In genomic region chr1:241947355-241947754, GRCh38 we compare ENCODE assay signal across 33 cellular contexts. TPM values are rescaled to one million over a fixed set of nuclear protein-coding genes. Genes with fewer than 3 reads are reported as not detected.
"Had no signal": no experiment of that assay in that cellular context is flagged by ENCODE, and none has a peak within 500 bp of the region (broad histone marks: within the 10 kb centered on the region; RNA-seq: fewer than 3 reads in every experiment).

No MANE protein-coding gene starts in this region.

- H3K36me3 ChIP-seq: brain microvascular endothelial cell, MG63 had no signal

- H3K4me3 Mint-ChIP-seq: activated CD8-positive, alpha-beta memory T cell treated with anti-CD3 and anti-CD28 coated beads, Interleukin-2, amount 10 ng/mL, durations not matched to agents 7 days and 5 days; activated naive CD8-positive, alpha-beta T cell treated with anti-CD3 and anti-CD28 coated beads, Interleukin-2, amount 50 U/mL, for 24 hours; activated T-cell treated with anti-CD3 and anti-CD28 coated beads, Interleukin-2, amount 50 U/mL, for 24 hours; activated T-helper 1 cell treated with anti-CD3 and anti-CD28 coated beads, Interleukin-12 subunit alpha, Interleukin-12 subunit beta, Interleukin-2, Interleukin-4 antibody, amounts not matched to agents 30 ng/mL and 10 ng/mL and 1 ng/mL, durations not matched to agents 14 hours and 24 hours and 36 hours; T-helper 17 cell; WTC11 had no signal

- H3K9me3 Mint-ChIP-seq: activated naive CD4-positive, alpha-beta T cell treated with anti-CD3 and anti-CD28 coated beads, Interleukin-2, amount 50 U/mL, for 72 hours; activated naive CD8-positive, alpha-beta T cell treated with anti-CD3 and anti-CD28 coated beads, Interleukin-2, amount 50 U/mL, for 24 hours; activated T-cell treated with anti-CD3 and anti-CD28 coated beads, Interleukin-2, amount 50 U/mL, for 24 hours; activated T-helper 1 cell treated with anti-CD3 and anti-CD28 coated beads, Interleukin-12 subunit alpha, Interleukin-12 subunit beta, Interleukin-2, Interleukin-4 antibody, amounts not matched to agents 30 ng/mL and 10 ng/mL and 1 ng/mL, durations not matched to agents 14 hours and 24 hours and 36 hours; WTC11 had no signal

- H3K27ac ChIP-seq: brain microvascular endothelial cell, KMS-11 had no signal

- H3K9ac ChIP-seq: KMS-11 had no signal

- FAIRE-seq: RCC 7860 had no signal

- H3K9me3 ChIP-seq: MG63 had no signal

- H3K4me2 ChIP-seq: KMS-11 had no signal

- H3K27me3 ChIP-seq: brain microvascular endothelial cell, MG63 had no signal

- H3K36me3 Mint-ChIP-seq: activated CD8-positive, alpha-beta memory T cell treated with anti-CD3 and anti-CD28 coated beads, Interleukin-2, amount 10 ng/mL, durations not matched to agents 7 days and 5 days; activated naive CD4-positive, alpha-beta T cell treated with anti-CD3 and anti-CD28 coated beads, Interleukin-2, amount 50 U/mL, for 72 hours; WTC11 had no signal

- H3K4me3 ChIP-seq: MG63 had no signal

- H3K4me1 Mint-ChIP-seq: activated CD8-positive, alpha-beta memory T cell treated with anti-CD3 and anti-CD28 coated beads, Interleukin-2, amount 10 ng/mL, durations not matched to agents 7 days and 5 days; activated naive CD8-positive, alpha-beta T cell treated with anti-CD3 and anti-CD28 coated beads, Interleukin-2, amount 50 U/mL, for 24 hours; T-helper 17 cell; WTC11 had no signal

- DNase-seq: activated CD4-positive, alpha-beta T cell treated with anti-CD3 and anti-CD28 coated beads for 48 hours; activated CD4-positive, alpha-beta T cell treated with anti-CD3 and anti-CD28 coated beads, Interleukin-2, amount 50 U/mL, for 48 hours; activated CD4-positive, CD25-positive, alpha-beta regulatory T cell treated with anti-CD3 and anti-CD28 coated beads, Interleukin-2, amount 50 U/mL, for 72 hours; activated CD8-positive, alpha-beta memory T cell treated with anti-CD3 and anti-CD28 coated beads, Interleukin-2, amount 10 ng/mL, durations not matched to agents 7 days and 5 days; activated effector memory CD4-positive, alpha-beta T cell treated with Interleukin-2 at 50 U/mL for 16 hours; activated naive CD4-positive, alpha-beta T cell treated with Interleukin-2 at 50 U/mL for 16 hours; activated naive CD8-positive, alpha-beta T cell treated with anti-CD3 and anti-CD28 coated beads, Interleukin-2, amount 50 U/mL, for 24 hours; activated T-cell treated with anti-CD3 and anti-CD28 coated beads, Interleukin-2, amount 50 U/mL, for 24 hours; amygdala; brain microvascular endothelial cell; cerebellar nuclear complex; MG63; MV-4-11; NCI-H1092 treated with DMSO at 0.1 percent for 48 hours; NCI-H1417 treated with DMSO at 0.1 percent for 48 hours; NCI-H1694; NCI-H2029; NCI-H2107; NCI-H2171 treated with DMSO at 0.1 percent for 48 hours; NCI-H226; NCI-H526; NCI-H774; SHP77 treated with DMSO at 0.1 percent for 48 hours; T-helper 17 cell; T-helper 9 cell had no signal

- H3K27ac Mint-ChIP-seq: activated CD8-positive, alpha-beta memory T cell treated with anti-CD3 and anti-CD28 coated beads, Interleukin-2, amount 10 ng/mL, durations not matched to agents 7 days and 5 days; activated naive CD4-positive, alpha-beta T cell treated with anti-CD3 and anti-CD28 coated beads, Interleukin-2, amount 50 U/mL, for 72 hours; activated naive CD8-positive, alpha-beta T cell treated with anti-CD3 and anti-CD28 coated beads, Interleukin-2, amount 50 U/mL, for 24 hours; activated T-cell treated with anti-CD3 and anti-CD28 coated beads, Interleukin-2, amount 50 U/mL, for 24 hours; activated T-helper 1 cell treated with anti-CD3 and anti-CD28 coated beads, Interleukin-12 subunit alpha, Interleukin-12 subunit beta, Interleukin-2, Interleukin-4 antibody, amounts not matched to agents 30 ng/mL and 10 ng/mL and 1 ng/mL, durations not matched to agents 14 hours and 24 hours and 36 hours; T-helper 17 cell; WTC11 had no signal

- ATAC-seq: activated CD8-positive, alpha-beta memory T cell treated with anti-CD3 and anti-CD28 coated beads, Interleukin-2, amount 10 ng/mL, durations not matched to agents 7 days and 5 days; activated naive CD4-positive, alpha-beta T cell treated with anti-CD3 and anti-CD28 coated beads, Interleukin-2, amount 50 U/mL, for 72 hours; activated naive CD8-positive, alpha-beta T cell treated with anti-CD3 and anti-CD28 coated beads, Interleukin-2, amount 50 U/mL, for 24 hours; T-helper 17 cell; WTC11 had no signal

RNA-seq across cellular contexts. Expression of gene BECN2, which starts 10.2 kb away (rescaled TPM):
- total RNA-seq: activated CD8-positive, alpha-beta memory T cell treated with anti-CD3 and anti-CD28 coated beads, Interleukin-2, amount 10 ng/mL, durations not matched to agents 7 days and 5 days; activated naive CD4-positive, alpha-beta T cell treated with anti-CD3 and anti-CD28 coated beads, Interleukin-2, amount 50 U/mL, for 72 hours; activated T-helper 1 cell treated with anti-CD3 and anti-CD28 coated beads, Interleukin-12 subunit alpha, Interleukin-12 subunit beta, Interleukin-2, Interleukin-4 antibody, amounts not matched to agents 30 ng/mL and 10 ng/mL and 1 ng/mL, durations not matched to agents 14 hours and 24 hours and 36 hours; cardiac septum; NCI-H460; SK-MEL-5; T-helper 17 cell; WTC11 had no signal

RNA-seq across cellular contexts. Expression of gene MAP1LC3C, which starts 51.5 kb away (rescaled TPM):
- total RNA-seq: activated CD8-positive, alpha-beta memory T cell treated with anti-CD3 and anti-CD28 coated beads, Interleukin-2, amount 10 ng/mL, durations not matched to agents 7 days and 5 days; activated naive CD4-positive, alpha-beta T cell treated with anti-CD3 and anti-CD28 coated beads, Interleukin-2, amount 50 U/mL, for 72 hours; activated T-helper 1 cell treated with anti-CD3 and anti-CD28 coated beads, Interleukin-12 subunit alpha, Interleukin-12 subunit beta, Interleukin-2, Interleukin-4 antibody, amounts not matched to agents 30 ng/mL and 10 ng/mL and 1 ng/mL, durations not matched to agents 14 hours and 24 hours and 36 hours; NCI-H460; T-helper 17 cell had no signal
